8 cellular contexts compared by ENCODE assay signal in genomic region chr17:50707296-50708049, GRCh38. TPM values are rescaled to one million over a fixed set of nuclear protein-coding genes. Genes with fewer than 3 reads are reported as not detected.
DNase-seq lines count a peak whose midpoint lies in the region; ATAC-seq and TF ChIP-seq lines count a peak whose summit lies in the region.

A gene with protein sequence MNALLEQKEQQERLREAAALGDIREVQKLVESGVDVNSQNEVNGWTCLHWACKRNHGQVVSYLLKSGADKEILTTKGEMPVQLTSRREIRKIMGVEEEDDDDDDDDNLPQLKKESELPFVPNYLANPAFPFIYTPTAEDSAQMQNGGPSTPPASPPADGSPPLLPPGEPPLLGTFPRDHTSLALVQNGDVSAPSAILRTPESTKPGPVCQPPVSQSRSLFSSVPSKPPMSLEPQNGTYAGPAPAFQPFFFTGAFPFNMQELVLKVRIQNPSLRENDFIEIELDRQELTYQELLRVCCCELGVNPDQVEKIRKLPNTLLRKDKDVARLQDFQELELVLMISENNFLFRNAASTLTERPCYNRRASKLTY (minus strand): TSS chr17:50707914. CDS start chr17:50707654, 260 bp downstream.

- no peaks in the 10 kb centered on the region for H3K9me2 ChIP-seq in OCI-LY7 (ENCODE audit: insufficient read depth, low read length)

- dilution Hi-C loops in IMR-90 (cut with HindIII; ENCODE audit: low sequenced_read_pairs, unreplicated experiment), result no loop called here

- H3K36me3 ChIP-seq in IMR-90 (ENCODE audit: control insufficient read depth, insufficient read depth, low read length) (peaks cover 2% of the 10 kb centered on the region), OCI-LY7 (ENCODE audit: insufficient read depth, low read length) (peaks cover 32% of the 10 kb centered on the region), mucosa of descending colon (ENCODE audit: low read depth) (no peaks in the 10 kb centered on the region)

- H2AK9ac ChIP-seq in IMR-90 (replicated peaks; ENCODE audit: low read depth, low read length, poor library complexity), result peak within 1 kb of the TSS; percentile 91

- peak within 1 kb of the TSS; percentile 93 for H2BK20ac ChIP-seq in IMR-90 (ENCODE audit: low read depth, low read length)

- peak within 1 kb of the TSS; percentile 99 for H3K14ac ChIP-seq in IMR-90 (replicated peaks; ENCODE audit: low read depth, low read length)

- no peak for TF ChIP-seq RAD21 in IMR-90 (IDR thresholded peaks at IDR 0.05; ENCODE audit: low read length)

- peak within 1 kb of the TSS; percentile 94 for H3K9ac ChIP-seq in IMR-90 (ENCODE audit: low read depth, low read length)

- H3K4me3 ChIP-seq in IMR-90 (ENCODE audit: insufficient read depth, low read depth, low read length) (peak within 1 kb of the TSS; percentile 84), OCI-LY7 (ENCODE audit: low read depth, low read length, poor library complexity, severe bottlenecking) (peak within 1 kb of the TSS; percentile 92), epithelial cell of esophagus (ENCODE audit: low read length) (peak within 1 kb of the TSS; percentile 74), mucosa of descending colon (peak within 1 kb of the TSS; percentile 54)

- H3K4me2 ChIP-seq in IMR-90 (ENCODE audit: low read depth, low read length) (peak within 1 kb of the TSS; percentile 94), OCI-LY7 (ENCODE audit: low read length) (peak within 1 kb of the TSS; percentile 96)

- H3K56ac ChIP-seq in IMR-90 (ENCODE audit: extremely low read depth, insufficient read depth, low read length), result peak within 1 kb of the TSS; percentile 92

- ATAC-seq in GM21529 (IDR thresholded peaks at IDR 0.05; ENCODE audit: unreplicated experiment) (peak; percentile 81), IMR-90 (ENCODE audit: low read depth) (peak; percentile 88), mucosa of descending colon (peak; percentile 90)

- H2BK15ac ChIP-seq in IMR-90 (ENCODE audit: low read depth, low read length), result peak within 1 kb of the TSS; percentile 98

- peak within 1 kb of the TSS; percentile 98 for H3K23ac ChIP-seq in IMR-90 (ENCODE audit: low read depth, low read length)

- TF ChIP-seq POLR2A in IMR-90 (IDR thresholded peaks at IDR 0.05; ENCODE audit: low read depth, low read length), result peak; percentile 81

- peaks cover 43% of the 10 kb centered on the region for H3K79me2 ChIP-seq in OCI-LY7 (ENCODE audit: insufficient read depth, low read depth, low read length)

- peak within 1 kb of the TSS; percentile 96 to 97 for H4K8ac ChIP-seq in IMR-90 (ENCODE audit: low read depth in 2 of 2, low read length in 2 of 2)

- H3K9me3 ChIP-seq in IMR-90 (ENCODE audit: control insufficient read depth, insufficient read depth, low read length) (no peaks in the 10 kb centered on the region), OCI-LY7 (ENCODE audit: low read length) (no peaks in the 10 kb centered on the region), mucosa of descending colon (no peaks in the 10 kb centered on the region)

- peak within 1 kb of the TSS; percentile 85 for H2AFZ ChIP-seq in IMR-90 (replicated peaks; ENCODE audit: low read length, poor library complexity)
- peak within 1 kb of the TSS; percentile 95 for H2AFZ ChIP-seq in OCI-LY7 (ENCODE audit: low read length)

- H4K20me1 ChIP-seq in IMR-90 (ENCODE audit: insufficient read depth, low read length) (0 out of 2 replicates have a peak, but pooled peaks cover 8% of the 10 kb centered on the region), OCI-LY7 (ENCODE audit: insufficient read depth, low read length) (no peaks in the 10 kb centered on the region; the same call in 1 of the 2 replicates)

- H3K18ac ChIP-seq in IMR-90 (ENCODE audit: low read depth, low read length), result peak within 1 kb of the TSS; percentile 70

- intact Hi-C loops in IMR-90 (cut with micrococcal nuclease) (loop anchor here (1.0 kb wide), 1 partner anchor 12 kb away; the partner anchor contains the start of gene LUC7L3), OCI-LY7 (cut with micrococcal nuclease; ENCODE audit: unreplicated experiment) (loop anchor here (1.0 to 10.0 kb wide), 3 partner anchors 12 to 223 kb away; partner anchors contain the start of genes LUC7L3 and TOB1), mucosa of descending colon (cut with DNase I, micrococcal nuclease) (loop anchor here in 1 of 2 donors (10.0 kb wide), 1 partner anchor 163 kb away; the partner anchor contains the start of gene SPATA20)

- H2AK5ac ChIP-seq in IMR-90 (ENCODE audit: low read depth, low read length), result peak within 1 kb of the TSS; percentile 79

- H4K91ac ChIP-seq in IMR-90 (ENCODE audit: insufficient read depth, low read depth, low read length), result peak within 1 kb of the TSS; percentile 91

- 1% methylated on average over 31 of the region's 74 CpGs; no CpG with 5 or more reads in 1 of the 2 experiments for WGBS in IMR-90 (ENCODE audit: extremely low coverage in 2 of 2, insufficient read length in 1 of 2), 2 experiments

- peaks cover 7% of the 10 kb centered on the region for H3K4me1 ChIP-seq in IMR-90 (ENCODE audit: control insufficient read depth, insufficient read depth, low read length)
- H3K4me1 ChIP-seq in OCI-LY7 (ENCODE audit: insufficient read depth, low read length, poor library complexity, severe bottlenecking), result peaks cover 32% of the 10 kb centered on the region
- H3K4me1 ChIP-seq in mucosa of descending colon (ENCODE audit: low read depth), result peaks cover 27% of the 10 kb centered on the region

- H2BK120ac ChIP-seq in IMR-90 (ENCODE audit: low read depth, low read length), result peak within 1 kb of the TSS; percentile 95

- peaks cover 25 to 55% of the 10 kb centered on the region in 2 experiments for H3K79me1 ChIP-seq in IMR-90 (ENCODE audit: low read depth in 1 of 2, low read length in 2 of 2)

- POLR2A ChIA-PET in IMR-90 (lab: Charles Lee; ENCODE audit: unreplicated experiment) (interaction anchor here (0.6 kb wide), 1 partner anchor 214 kb away, joined by 3 read pairs; no protein-coding TSS in a partner anchor), OCI-LY7 (lab: Charles Lee) (interaction anchor here (0.7 to 1.3 kb wide), 2 partner anchors 12 to 440 kb away, joined by 3 to 10 read pairs; partner anchors contain the start of gene LUC7L3)

- H3K27ac ChIP-seq in IMR-90 (ENCODE audit: insufficient read depth, low read length), result peak within 1 kb of the TSS; percentile 94
- peak within 1 kb of the TSS; percentile 86 for H3K27ac ChIP-seq in OCI-LY7 (ENCODE audit: low read depth, low read length, poor library complexity, severe bottlenecking)

- CTCF ChIA-PET in IMR-90 (lab: Yijun Ruan, JAX), result no interaction called here
- CTCF ChIA-PET in OCI-LY7 (lab: Charles Lee; ENCODE audit: unreplicated experiment), result no interaction called here

- in situ Hi-C loops in IMR-90 (cut with MboI; ENCODE audit: low sequenced_read_pairs), result no loop called here

- peak within 1 kb of the TSS; percentile 88 for H2BK5ac ChIP-seq in IMR-90 (ENCODE audit: low read depth, low read length, poor library complexity, severe bottlenecking)

- peak within 1 kb of the TSS; percentile 84 for H4K5ac ChIP-seq in IMR-90 (ENCODE audit: low read depth, low read length)

- peak within 1 kb of the TSS; percentile 96 for H3K4ac ChIP-seq in IMR-90 (ENCODE audit: low read depth, low read length)

- DNase-seq in DMS 273 treated with DMSO at 0.1 percent for 48 hours (lab: John Stamatoyannopoulos, UW) (peak; percentile 82), IMR-90 (peak; percentile 91), OCI-LY7 (ENCODE audit: low spot score) (peak; percentile 91), activated T-cell treated with anti-CD3 and anti-CD28 coated beads for 24 hours (ENCODE audit: low read depth) (peak; percentile 90), epithelial cell of esophagus (ENCODE audit: low read depth) (peak; percentile 93), mucosa of descending colon (peak; percentile 90 to 94 (median 91))
- peak; percentile 72 to 80 for DNase-seq in stimulated activated CD8-positive, alpha-beta memory T cell treated with anti-CD3 and anti-CD28 coated beads, Interleukin-4, amount 100 ng/mL, for 1 hour (ENCODE audit: low read depth in 2 of 2, low spot score in 1 of 2)

- no peaks in the 10 kb centered on the region for H3K27me3 ChIP-seq in IMR-90 (ENCODE audit: control insufficient read depth, insufficient read depth, low read length)

- TF ChIP-seq CTCF in IMR-90 (conservative IDR thresholded peaks at IDR 0.05; ENCODE audit: low read depth, low read length), result no peak
- TF ChIP-seq CTCF in OCI-LY7 (conservative IDR thresholded peaks at IDR 0.05; ENCODE audit: low read length), result no peak
- no peak for TF ChIP-seq CTCF in epithelial cell of esophagus (IDR thresholded peaks at IDR 0.05; ENCODE audit: insufficient read depth, low read depth, low read length, missing control alignments)
- no peak for TF ChIP-seq CTCF in mucosa of descending colon (IDR thresholded peaks at IDR 0.05)

- H3K9me1 ChIP-seq in IMR-90 (ENCODE audit: insufficient read depth, low read length), result peaks cover 9% of the 10 kb centered on the region; the same call in 1 of the 2 replicates

- no TSS peak for BruUV-seq in IMR-90 (replicated peaks; lab: Mats Ljungman, UMichigan)
- BruUV-seq in OCI-LY7 (replicated peaks; lab: Mats Ljungman, UMichigan), result TSS peak; percentile 42

TF ChIP-seq in IMR-90, 13 proteins besides CTCF, POLR2A, EP300 and RAD21 (continues in another document):
- TF ChIP-seq, protein P1, sequence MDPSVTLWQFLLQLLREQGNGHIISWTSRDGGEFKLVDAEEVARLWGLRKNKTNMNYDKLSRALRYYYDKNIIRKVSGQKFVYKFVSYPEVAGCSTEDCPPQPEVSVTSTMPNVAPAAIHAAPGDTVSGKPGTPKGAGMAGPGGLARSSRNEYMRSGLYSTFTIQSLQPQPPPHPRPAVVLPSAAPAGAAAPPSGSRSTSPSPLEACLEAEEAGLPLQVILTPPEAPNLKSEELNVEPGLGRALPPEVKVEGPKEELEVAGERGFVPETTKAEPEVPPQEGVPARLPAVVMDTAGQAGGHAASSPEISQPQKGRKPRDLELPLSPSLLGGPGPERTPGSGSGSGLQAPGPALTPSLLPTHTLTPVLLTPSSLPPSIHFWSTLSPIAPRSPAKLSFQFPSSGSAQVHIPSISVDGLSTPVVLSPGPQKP (IDR thresholded peaks at IDR 0.05; ENCODE audit: borderline replicate concordance, low read depth, low read length), result 0 out of 2 replicates have a peak, but pooled peaks have one; percentile 10
- TF ChIP-seq CHD1 (IDR thresholded peaks at IDR 0.05; ENCODE audit: low read depth, low read length) (no peak), FOS (IDR thresholded peaks at IDR 0.05; ENCODE audit: low read depth, low read length) (peak; percentile 55), NFE2L2 (IDR thresholded peaks at IDR 0.05; ENCODE audit: low read depth, low read length) (no peak), RFX5 (IDR thresholded peaks at IDR 0.05; ENCODE audit: low read depth, low read length) (no peak), BHLHE40 (IDR thresholded peaks at IDR 0.05; ENCODE audit: low read depth, low read length) (peak; percentile 49; the same call in 1 of the 2 replicates), CEBPB (IDR thresholded peaks at IDR 0.05; ENCODE audit: low read depth, low read length) (peak; percentile 77)

RNA-seq across cellular contexts. Expression of the gene that starts here (rescaled TPM):
- total RNA-seq in IMR-90 (2012; rRNA removed), result 35.8 and 38.9 TPM in 2 replicates
- 23.4 and 23.5 TPM in 2 replicates for polyA plus RNA-seq in IMR-90 (2012; rRNA removed)
- polyA plus RNA-seq in IMR-90 (2012; cell fraction: cytosol; rRNA removed), result 6.0 and 8.0 TPM in 2 replicates
- polyA plus RNA-seq in IMR-90 (2012; cell fraction: nucleus; rRNA removed; ENCODE audit: low replicate concordance), result 6.2 and 29.6 TPM in 2 replicates
- 25.7 and 27.7 TPM in 2 replicates for total RNA-seq in OCI-LY7 (2014; rRNA removed; shearing (Covaris generic))
- total RNA-seq in OCI-LY7 (2022), result 47.9 and 50.4 TPM in 2 replicates
- total RNA-seq in mucosa of descending colon, result 10 to 100 TPM; 26.8 to 86.0 (median 29.6) TPM

Comparison
In these comparisons a context has a peak if more than half of its experiments do, and no peak if none do; other contexts are left out.
1. Peak in every context shown above with its lines: DNase-seq, ATAC-seq, H3K4me3 ChIP-seq and H3K27ac ChIP-seq.